In genomic region chr2:200099271-200099670, GRCh38 we compare ENCODE assay signal across 16 cellular contexts.
"Had no signal": no experiment of that assay in that cellular context is flagged by ENCODE, and none has a peak within 500 bp of the region (broad histone marks: within the 10 kb centered on the region; RNA-seq: fewer than 3 reads in every experiment).

No MANE protein-coding gene starts in this region.

- H3K27ac ChIP-seq: epithelial cell of prostate, esophagus muscularis mucosa, hepatocyte, neutrophil, thoracic aorta, transverse colon had no signal

- H3K4me1 ChIP-seq: transverse colon had no signal

- H3K9me3 ChIP-seq: esophagus muscularis mucosa, neutrophil, thoracic aorta, transverse colon had no signal

- H2AFZ ChIP-seq: hepatocyte had no signal

- H3K36me3 ChIP-seq: esophagus muscularis mucosa, neutrophil, thoracic aorta, transverse colon had no signal

- ATAC-seq: effector memory CD8-positive, alpha-beta T cell; left colon; left ventricle myocardium superior; naive thymus-derived CD4-positive, alpha-beta T cell; sciatic nerve; stimulated activated naive B cell treated with anti-CD40 and anti-IgM and Interleukin-4, amounts not matched to agents 10 μg/mL and 1 μg/mL and 100 μg/mL, for 72 hours; stimulated activated naive CD8-positive, alpha-beta T cell treated with anti-CD3 and anti-CD28 coated beads, Interleukin-15, amount 100 ng/mL, for 72 hours had no signal

- H3K79me2 ChIP-seq: hepatocyte had no signal

- DNase-seq: effector memory CD8-positive, alpha-beta T cell; left colon; left ventricle myocardium superior; naive thymus-derived CD4-positive, alpha-beta T cell; posterior cingulate gyrus; stimulated activated CD4-positive, alpha-beta T cell treated with anti-CD3 and anti-CD28 coated beads, Interleukin-2, amount 100 ng/mL, for 24 hours; stimulated activated CD4-positive, alpha-beta T cell treated with anti-CD3 and anti-CD28 coated beads, Interleukin-4, amount 100 ng/mL, for 4 hours; stimulated activated naive B cell treated with anti-CD40 and anti-IgM and Interleukin-4, amounts not matched to agents 10 μg/mL and 1 μg/mL and 100 μg/mL, for 72 hours; stimulated activated naive CD8-positive, alpha-beta T cell treated with anti-CD3 and anti-CD28 coated beads, Interleukin-15, amount 100 ng/mL, for 72 hours; transverse colon had no signal

- H3K4me3 ChIP-seq: esophagus muscularis mucosa, hepatocyte, thoracic aorta, transverse colon had no signal

- H3K4me2 ChIP-seq: hepatocyte had no signal

- H3K27me3 ChIP-seq: esophagus muscularis mucosa, hepatocyte, neutrophil, transverse colon had no signal
